Comparison of ENCODE assay signal across 8 cellular contexts in the genomic region with DNA sequence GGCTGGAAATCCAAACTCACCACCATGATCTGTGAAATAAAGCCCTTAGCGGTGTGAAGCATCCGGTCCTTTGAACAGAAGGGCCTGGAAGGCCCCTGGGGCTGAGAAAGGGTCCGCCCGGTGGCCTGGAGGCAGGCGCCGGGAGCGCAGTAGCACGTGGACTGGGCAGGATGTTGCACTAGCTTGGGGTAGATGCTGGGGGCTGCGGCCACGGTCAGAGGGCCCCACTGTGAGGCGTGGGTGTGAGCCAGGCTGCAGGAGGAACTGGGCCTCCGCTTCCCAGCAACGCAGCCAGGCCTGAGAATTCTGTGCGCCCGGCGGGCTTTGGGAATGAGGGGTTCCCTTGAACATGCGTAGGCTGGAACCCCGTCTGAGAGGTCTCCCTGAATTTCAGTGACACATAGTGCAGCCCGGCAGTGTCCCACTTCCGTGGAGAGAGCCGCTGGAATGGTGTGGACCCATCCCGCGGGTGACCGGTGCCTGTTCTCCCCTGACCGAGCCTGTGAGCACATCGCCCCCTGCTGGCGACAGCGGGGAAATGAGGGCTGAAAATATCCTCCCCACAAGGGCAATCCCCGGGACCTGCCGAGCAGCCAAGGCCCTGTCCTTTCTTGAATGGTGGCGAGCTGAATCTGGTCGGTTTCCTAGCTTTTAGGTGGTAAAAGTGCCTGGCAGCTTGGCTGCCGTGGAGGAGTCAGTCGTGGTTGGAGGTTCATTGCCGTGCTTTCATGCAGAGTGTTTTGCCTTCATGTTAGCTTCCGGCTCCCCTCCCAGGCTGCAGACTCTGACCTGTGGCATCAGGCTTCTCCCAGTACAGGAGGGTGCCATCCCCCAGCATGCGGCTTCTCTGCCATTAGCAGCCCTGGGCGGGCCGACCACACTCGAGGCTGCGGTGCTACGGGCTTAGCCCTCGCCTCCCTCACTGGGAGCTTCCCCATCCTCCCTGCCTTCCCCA. TPM values are rescaled to one million over a fixed set of nuclear protein-coding genes. Genes with fewer than 3 reads are reported as not detected.
DNase-seq lines count a peak whose midpoint lies in the region; ATAC-seq, FAIRE-seq and TF ChIP-seq lines count a peak whose summit lies in the region.

No MANE protein-coding gene starts in this region.

- no peaks in the 10 kb centered on the region for H3K4me1 ChIP-seq in SJCRH30
- no peaks in the 10 kb centered on the region for H3K4me1 ChIP-seq in pancreas

- no peak overlapping the region for H3K4me3 Mint-ChIP-seq in activated naive CD4-positive, alpha-beta T cell treated with anti-CD3 and anti-CD28 coated beads, Interleukin-2, amount 10 ng/mL, durations not matched to agents 7 days and 5 days
- H3K4me3 Mint-ChIP-seq in glutamatergic neuron (ENCODE audit: unreplicated experiment) (no peak overlapping the region), type B pancreatic cell (no peak overlapping the region)

- no peak for FAIRE-seq in pancreas (lab: Jason Lieb, UNC)

- ATAC-seq in HG02981 (IDR thresholded peaks at IDR 0.05; ENCODE audit: unreplicated experiment) (peak; percentile 60), pancreas (peak; percentile 39 to 96 (median 83))

- no peaks in the 10 kb centered on the region for H3K36me3 ChIP-seq in SJCRH30
- H3K36me3 ChIP-seq in pancreas: peaks cover 0 to 54% (median 30%) of the 10 kb centered on the region in 3 donors

- TF ChIP-seq CTCF in glutamatergic neuron (IDR thresholded peaks at IDR 0.05; ENCODE audit: partially characterized antibody, unreplicated experiment) (peak; percentile 98), pancreas (IDR thresholded peaks at IDR 0.05) (peak; percentile 79 to 91 (median 83)), type B pancreatic cell (conservative IDR thresholded peaks at IDR 0.05) (peak; percentile 92)

- H3K4me3 ChIP-seq in SJCRH30 (no peak overlapping the region), pancreas (no peak overlapping the region)

- intact Hi-C loops in pancreas (cut with DNase I): no loop called here

- no peaks in the 10 kb centered on the region for H3K9me3 Mint-ChIP-seq in activated naive CD4-positive, alpha-beta T cell treated with anti-CD3 and anti-CD28 coated beads, Interleukin-2, amount 10 ng/mL, durations not matched to agents 7 days and 5 days
- H3K9me3 Mint-ChIP-seq in glutamatergic neuron (ENCODE audit: unreplicated experiment): peaks cover 8% of the 10 kb centered on the region
- H3K9me3 Mint-ChIP-seq in type B pancreatic cell: no peaks in the 10 kb centered on the region

- H3K27ac ChIP-seq in SJCRH30 (no peak overlapping the region), pancreas (no peak overlapping the region)

- CTCF ChIA-PET in activated naive CD4-positive, alpha-beta T cell treated with anti-CD3 and anti-CD28 coated beads, Interleukin-2, amount 10 ng/mL, durations not matched to agents 7 days and 5 days (lab: Charles Lee): interaction anchor here (0.5 to 3.6 kb wide), 22 partner anchors 9 to 1196 kb away, joined by 3 to 26 read pairs (median 3); no protein-coding TSS in a partner anchor

- H3K27ac Mint-ChIP-seq in activated naive CD4-positive, alpha-beta T cell treated with anti-CD3 and anti-CD28 coated beads, Interleukin-2, amount 10 ng/mL, durations not matched to agents 7 days and 5 days: no peak overlapping the region
- H3K27ac Mint-ChIP-seq in glutamatergic neuron (ENCODE audit: unreplicated experiment) (peak overlapping the region; percentile 71), type B pancreatic cell (peak overlapping the region; percentile 20)

- H3K4me1 Mint-ChIP-seq in activated naive CD4-positive, alpha-beta T cell treated with anti-CD3 and anti-CD28 coated beads, Interleukin-2, amount 10 ng/mL, durations not matched to agents 7 days and 5 days: no peaks in the 10 kb centered on the region
- H3K4me1 Mint-ChIP-seq in glutamatergic neuron (ENCODE audit: low read depth, unreplicated experiment): peaks cover 4% of the 10 kb centered on the region
- no peaks in the 10 kb centered on the region for H3K4me1 Mint-ChIP-seq in type B pancreatic cell (ENCODE audit: unreplicated experiment)

- H3K9me3 ChIP-seq in SJCRH30 (replicated peaks) (no peaks in the 10 kb centered on the region), pancreas (no peaks in the 10 kb centered on the region)

- WGBS in pancreas, 2 donors: 63 to 64% methylated on average over 43 of the region's 43 CpGs

- H3K27me3 ChIP-seq in SJCRH30: no peaks in the 10 kb centered on the region
- H3K27me3 ChIP-seq in pancreas: no peaks in the 10 kb centered on the region

- H3K36me3 Mint-ChIP-seq in activated naive CD4-positive, alpha-beta T cell treated with anti-CD3 and anti-CD28 coated beads, Interleukin-2, amount 10 ng/mL, durations not matched to agents 7 days and 5 days: peaks cover 1% of the 10 kb centered on the region
- H3K36me3 Mint-ChIP-seq in glutamatergic neuron (ENCODE audit: unreplicated experiment) (peaks cover 11% of the 10 kb centered on the region), type B pancreatic cell (peaks cover 11% of the 10 kb centered on the region)

- DNase-seq in SIG-M5 treated with dmso at 0.1 percent for 504 hours (lab: John Stamatoyannopoulos, UW; ENCODE audit: unreplicated experiment) (peak; percentile 8), SIG-M5 (lab: John Stamatoyannopoulos, UW) (no peak), SJCRH30 (peak; percentile 34 to 68), glutamatergic neuron (peak; percentile 84), pancreas (peak; percentile 47 to 88 (median 74)), type B pancreatic cell (ENCODE audit: extremely low spot score, unreplicated experiment) (peak; percentile 77)
- DNase-seq in activated naive CD4-positive, alpha-beta T cell treated with anti-CD3 and anti-CD28 coated beads, Interleukin-2, amount 10 ng/mL, durations not matched to agents 7 days and 5 days: peak; percentile 76

- H3K27me3 Mint-ChIP-seq in activated naive CD4-positive, alpha-beta T cell treated with anti-CD3 and anti-CD28 coated beads, Interleukin-2, amount 10 ng/mL, durations not matched to agents 7 days and 5 days: no peaks in the 10 kb centered on the region
- peaks cover 6% of the 10 kb centered on the region for H3K27me3 Mint-ChIP-seq in glutamatergic neuron (ENCODE audit: unreplicated experiment)
- no peaks in the 10 kb centered on the region for H3K27me3 Mint-ChIP-seq in type B pancreatic cell

RNA-seq across cellular contexts. Expression of gene DNAJA2, which starts 43.8 kb away (rescaled TPM):
- 86.4 and 90.9 TPM in 2 replicates for total RNA-seq in SJCRH30 (2014; rRNA removed; shearing (Covaris generic))
- total RNA-seq in glutamatergic neuron (ENCODE audit: unreplicated experiment): 95.8 TPM
- total RNA-seq in pancreas: 10 to 100 TPM; 18.7 to 26.6 (median 23.3) TPM
- polyA plus RNA-seq in pancreas: 10 to 100 TPM; 13.0 to 21.7 TPM
- total RNA-seq in type B pancreatic cell (ENCODE audit: low replicate concordance): 63.4 and 73.5 TPM in 2 replicates

RNA-seq across cellular contexts. Expression of gene GPT2, which starts 45.5 kb away (rescaled TPM):
- total RNA-seq in SJCRH30 (2014; rRNA removed; shearing (Covaris generic)): 14.9 and 17.2 TPM in 2 replicates
- total RNA-seq in glutamatergic neuron (ENCODE audit: unreplicated experiment) (70.7 TPM), pancreas (100 to 1,000 TPM in 2 of 6 donors, 10 to 100 TPM in 4; 29.7 to 122 (median 60.5) TPM), type B pancreatic cell (ENCODE audit: low replicate concordance) (28.6 and 47.8 TPM in 2 replicates)
- 10 to 100 TPM; 91.8 to 95.6 TPM for polyA plus RNA-seq in pancreas
